In the genomic region with DNA sequence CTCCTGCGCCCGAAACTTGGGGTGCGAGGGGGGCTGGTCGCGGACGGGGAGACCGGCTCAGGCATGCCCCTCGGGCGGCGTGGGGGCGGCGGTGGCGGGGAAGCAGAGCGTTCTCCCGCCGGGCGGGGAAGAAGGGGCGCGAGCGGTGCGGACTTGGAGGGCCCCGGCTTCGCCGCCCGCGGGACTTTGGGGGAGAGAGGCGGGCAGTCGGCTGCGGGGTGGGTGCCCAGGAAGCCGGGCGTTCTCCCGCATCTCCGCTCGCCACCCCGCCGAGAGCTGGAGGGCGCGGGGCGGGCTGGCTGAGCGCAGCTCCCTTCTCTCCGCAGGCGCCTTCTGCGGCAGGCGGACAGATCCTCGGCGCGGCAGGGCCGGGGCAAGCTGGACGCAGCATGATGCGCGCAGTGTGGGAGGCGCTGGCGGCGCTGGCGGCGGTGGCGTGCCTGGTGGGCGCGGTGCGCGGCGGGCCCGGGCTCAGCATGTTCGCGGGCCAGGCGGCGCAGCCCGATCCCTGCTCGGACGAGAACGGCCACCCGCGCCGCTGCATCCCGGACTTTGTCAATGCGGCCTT, we compare ENCODE assay signal across 8 cellular contexts. TPM values are rescaled to one million over a fixed set of nuclear protein-coding genes. Genes with fewer than 3 reads are reported as not detected.
DNase-seq lines count a peak whose midpoint lies in the region; ATAC-seq and TF ChIP-seq lines count a peak whose summit lies in the region.

No MANE protein-coding gene starts in this region.

- H3K36me3 Mint-ChIP-seq in CD14-positive monocyte = peaks cover 3 to 9% of the 10 kb centered on the region in 2 donors
- H3K36me3 Mint-ChIP-seq in immature natural killer cell = no peaks in the 10 kb centered on the region

- H3K9ac ChIP-seq in adipocyte (ENCODE audit: low read length) = no peak overlapping the region

- TF ChIP-seq CTCF in CD14-positive monocyte (IDR thresholded peaks at IDR 0.05) (no peak), HL-60 (IDR thresholded peaks at IDR 0.05; ENCODE audit: insufficient read depth, low read length) (no peak), spleen (IDR thresholded peaks at IDR 0.05 in 8 of 11, conservative IDR thresholded peaks at IDR 0.05 in 3 of 11) (no peak)

- intact Hi-C loops in CD14-positive monocyte (cut with micrococcal nuclease) = no loop called here
- intact Hi-C loops in spleen (cut with DNase I; ENCODE audit: low total_unique reads) = no loop called here

- peaks cover 0 to 11% (median 5%) of the 10 kb centered on the region in 7 donors for H3K9me3 Mint-ChIP-seq in CD14-positive monocyte
- H3K9me3 Mint-ChIP-seq in immature natural killer cell = no peaks in the 10 kb centered on the region

- H3K4me1 Mint-ChIP-seq in CD14-positive monocyte (peaks cover 16% of the 10 kb centered on the region), immature natural killer cell (peaks cover 8 to 21% of the 10 kb centered on the region in 2 donors)

- H3K36me3 ChIP-seq in adipocyte (ENCODE audit: control insufficient read depth, insufficient read depth, low read length, severe bottlenecking) (no peaks in the 10 kb centered on the region), spleen (no peaks in the 10 kb centered on the region)

- H3K4me1 ChIP-seq in adipocyte (ENCODE audit: control insufficient read depth, insufficient read depth, low read length) = no peaks in the 10 kb centered on the region
- H3K4me1 ChIP-seq in spleen = peaks cover 23 to 44% (median 35%) of the 10 kb centered on the region in 6 donors

- H3K27ac ChIP-seq in HL-60 (replicated peaks) (no peak overlapping the region), spleen (no peak overlapping the region)

- H3K27ac Mint-ChIP-seq in CD14-positive monocyte (no peak overlapping the region), immature natural killer cell (no peak overlapping the region)

- DNase-seq in CD14-positive monocyte (ENCODE audit: low spot score) = no peak
- DNase-seq in HL-60 (ENCODE audit: low read depth in 1 of 2, low spot score in 1 of 2) = no peak
- DNase-seq in adipocyte (ENCODE audit: low read depth) = peak; percentile 39
- DNase-seq in immature natural killer cell = no peak
- DNase-seq in spleen = no peak
- DNase-seq in G401 (ENCODE audit: low spot score) = no peak
- no peak for DNase-seq in NCI-H82 (lab: John Stamatoyannopoulos, UW)

- 0 to 4% (median 1%) methylated on average over 24 to 76 of the region's 76 CpGs for WGBS in spleen, 5 donors

- in situ Hi-C loops in G401 (cut with HindIII; ENCODE audit: low sequenced_read_pairs) = no loop called here

- no peak for TF ChIP-seq POLR2A in spleen (IDR thresholded peaks at IDR 0.05)

- H3K27me3 ChIP-seq in HL-60 (ENCODE audit: insufficient read depth, poor library complexity, severe bottlenecking) = peaks cover 10% of the 10 kb centered on the region
- H3K27me3 ChIP-seq in adipocyte (replicated peaks; ENCODE audit: control insufficient read depth, insufficient read depth, low read length) = peaks cover 40% of the 10 kb centered on the region
- peaks cover 10 to 99% (median 63%) of the 10 kb centered on the region in 7 donors for H3K27me3 ChIP-seq in spleen (replicated peaks in 1 of 7)

- ATAC-seq in GM18909 (IDR thresholded peaks at IDR 0.05; ENCODE audit: poor library complexity, unreplicated experiment) = no peak

- no peaks in the 10 kb centered on the region for H3K9me3 ChIP-seq in adipocyte (ENCODE audit: control insufficient read depth, low read length)
- H3K9me3 ChIP-seq in spleen = no peaks in the 10 kb centered on the region

- H3K4me3 ChIP-seq in HL-60 (replicated peaks; ENCODE audit: insufficient read depth, low read length) = peak overlapping the region; percentile 45
- H3K4me3 ChIP-seq in adipocyte (ENCODE audit: low read length) = peak overlapping the region; percentile 72
- H3K4me3 ChIP-seq in spleen = peak overlapping the region; percentile 63 to 91 (median 78)

- H3K27me3 Mint-ChIP-seq in CD14-positive monocyte (ENCODE audit: low read depth in 3 of 3) (peaks cover 47 to 68% (median 66%) of the 10 kb centered on the region in 3 donors), immature natural killer cell (ENCODE audit: low read depth in 3 of 3) (peaks cover 13 to 39% (median 29%) of the 10 kb centered on the region in 3 donors)

- H3K4me3 Mint-ChIP-seq in CD14-positive monocyte = peak overlapping the region; percentile 81 to 93
- peak overlapping the region; percentile 85 to 90 (median 90) for H3K4me3 Mint-ChIP-seq in immature natural killer cell

RNA-seq across cellular contexts. Expression of a gene that starts 0.8 kb away (rescaled TPM):
- polyA plus RNA-seq in CD14-positive monocyte (under 1 TPM in 1 of 2 donors, not detected in 1; 0.03 TPM), immature natural killer cell (not detected), spleen (under 1 TPM; 0.07 to 0.38 (median 0.14) TPM)
- under 1 TPM in 5 of 7 donors, not detected in 2; 0.17 to 0.43 (median 0.23) TPM for total RNA-seq in spleen
- not detected in 2 replicates for total RNA-seq in G401 (2014; rRNA removed; shearing (Covaris generic))

RNA-seq across cellular contexts. Expression of a gene that starts 56.6 kb away (rescaled TPM):
- polyA plus RNA-seq in CD14-positive monocyte (10 to 100 TPM; 32.1 to 47.5 TPM), immature natural killer cell (10 to 100 TPM; 26.7 to 90.9 (median 28.9) TPM), spleen (10 to 100 TPM in 2 of 3 donors, 1 to 10 TPM in 1; 8.5 to 18.2 (median 12.3) TPM)
- total RNA-seq in spleen = 100 to 1,000 TPM in 1 of 7 donors, 10 to 100 TPM in 6; 46.1 to 110 (median 79.1) TPM
- total RNA-seq in G401 (2014; rRNA removed; shearing (Covaris generic)) = 0.07 TPM in 1 of 2 replicates, not detected in the other
